ENCODE assay signal across 1 cellular context in the genomic region with DNA sequence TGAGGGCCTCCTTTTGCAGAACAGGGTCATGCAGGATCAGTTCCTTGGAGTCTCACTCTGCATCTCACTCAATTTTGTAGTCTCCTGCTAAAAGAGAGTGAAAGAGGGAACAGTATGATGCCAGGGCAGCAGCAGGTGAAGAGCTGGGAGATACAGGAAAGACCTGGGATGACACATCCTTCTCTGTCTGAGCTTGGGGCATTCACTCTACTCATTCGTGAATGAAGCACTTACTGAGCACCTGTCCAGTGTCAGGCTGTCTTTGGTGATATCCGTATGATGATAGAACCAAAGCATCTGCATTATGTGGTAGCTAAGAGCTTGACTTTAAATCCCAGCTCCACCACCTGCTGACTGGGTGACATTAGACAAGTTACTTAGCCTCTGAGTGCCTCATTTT.
TF ChIP-seq lines count a peak whose summit lies in the region.

No MANE protein-coding gene starts in this region.

TF ChIP-seq in GM23338, 12 proteins besides CTCF, POLR2A, EP300 and RAD21 (continued from another document):
- TF ChIP-seq, protein P1, sequence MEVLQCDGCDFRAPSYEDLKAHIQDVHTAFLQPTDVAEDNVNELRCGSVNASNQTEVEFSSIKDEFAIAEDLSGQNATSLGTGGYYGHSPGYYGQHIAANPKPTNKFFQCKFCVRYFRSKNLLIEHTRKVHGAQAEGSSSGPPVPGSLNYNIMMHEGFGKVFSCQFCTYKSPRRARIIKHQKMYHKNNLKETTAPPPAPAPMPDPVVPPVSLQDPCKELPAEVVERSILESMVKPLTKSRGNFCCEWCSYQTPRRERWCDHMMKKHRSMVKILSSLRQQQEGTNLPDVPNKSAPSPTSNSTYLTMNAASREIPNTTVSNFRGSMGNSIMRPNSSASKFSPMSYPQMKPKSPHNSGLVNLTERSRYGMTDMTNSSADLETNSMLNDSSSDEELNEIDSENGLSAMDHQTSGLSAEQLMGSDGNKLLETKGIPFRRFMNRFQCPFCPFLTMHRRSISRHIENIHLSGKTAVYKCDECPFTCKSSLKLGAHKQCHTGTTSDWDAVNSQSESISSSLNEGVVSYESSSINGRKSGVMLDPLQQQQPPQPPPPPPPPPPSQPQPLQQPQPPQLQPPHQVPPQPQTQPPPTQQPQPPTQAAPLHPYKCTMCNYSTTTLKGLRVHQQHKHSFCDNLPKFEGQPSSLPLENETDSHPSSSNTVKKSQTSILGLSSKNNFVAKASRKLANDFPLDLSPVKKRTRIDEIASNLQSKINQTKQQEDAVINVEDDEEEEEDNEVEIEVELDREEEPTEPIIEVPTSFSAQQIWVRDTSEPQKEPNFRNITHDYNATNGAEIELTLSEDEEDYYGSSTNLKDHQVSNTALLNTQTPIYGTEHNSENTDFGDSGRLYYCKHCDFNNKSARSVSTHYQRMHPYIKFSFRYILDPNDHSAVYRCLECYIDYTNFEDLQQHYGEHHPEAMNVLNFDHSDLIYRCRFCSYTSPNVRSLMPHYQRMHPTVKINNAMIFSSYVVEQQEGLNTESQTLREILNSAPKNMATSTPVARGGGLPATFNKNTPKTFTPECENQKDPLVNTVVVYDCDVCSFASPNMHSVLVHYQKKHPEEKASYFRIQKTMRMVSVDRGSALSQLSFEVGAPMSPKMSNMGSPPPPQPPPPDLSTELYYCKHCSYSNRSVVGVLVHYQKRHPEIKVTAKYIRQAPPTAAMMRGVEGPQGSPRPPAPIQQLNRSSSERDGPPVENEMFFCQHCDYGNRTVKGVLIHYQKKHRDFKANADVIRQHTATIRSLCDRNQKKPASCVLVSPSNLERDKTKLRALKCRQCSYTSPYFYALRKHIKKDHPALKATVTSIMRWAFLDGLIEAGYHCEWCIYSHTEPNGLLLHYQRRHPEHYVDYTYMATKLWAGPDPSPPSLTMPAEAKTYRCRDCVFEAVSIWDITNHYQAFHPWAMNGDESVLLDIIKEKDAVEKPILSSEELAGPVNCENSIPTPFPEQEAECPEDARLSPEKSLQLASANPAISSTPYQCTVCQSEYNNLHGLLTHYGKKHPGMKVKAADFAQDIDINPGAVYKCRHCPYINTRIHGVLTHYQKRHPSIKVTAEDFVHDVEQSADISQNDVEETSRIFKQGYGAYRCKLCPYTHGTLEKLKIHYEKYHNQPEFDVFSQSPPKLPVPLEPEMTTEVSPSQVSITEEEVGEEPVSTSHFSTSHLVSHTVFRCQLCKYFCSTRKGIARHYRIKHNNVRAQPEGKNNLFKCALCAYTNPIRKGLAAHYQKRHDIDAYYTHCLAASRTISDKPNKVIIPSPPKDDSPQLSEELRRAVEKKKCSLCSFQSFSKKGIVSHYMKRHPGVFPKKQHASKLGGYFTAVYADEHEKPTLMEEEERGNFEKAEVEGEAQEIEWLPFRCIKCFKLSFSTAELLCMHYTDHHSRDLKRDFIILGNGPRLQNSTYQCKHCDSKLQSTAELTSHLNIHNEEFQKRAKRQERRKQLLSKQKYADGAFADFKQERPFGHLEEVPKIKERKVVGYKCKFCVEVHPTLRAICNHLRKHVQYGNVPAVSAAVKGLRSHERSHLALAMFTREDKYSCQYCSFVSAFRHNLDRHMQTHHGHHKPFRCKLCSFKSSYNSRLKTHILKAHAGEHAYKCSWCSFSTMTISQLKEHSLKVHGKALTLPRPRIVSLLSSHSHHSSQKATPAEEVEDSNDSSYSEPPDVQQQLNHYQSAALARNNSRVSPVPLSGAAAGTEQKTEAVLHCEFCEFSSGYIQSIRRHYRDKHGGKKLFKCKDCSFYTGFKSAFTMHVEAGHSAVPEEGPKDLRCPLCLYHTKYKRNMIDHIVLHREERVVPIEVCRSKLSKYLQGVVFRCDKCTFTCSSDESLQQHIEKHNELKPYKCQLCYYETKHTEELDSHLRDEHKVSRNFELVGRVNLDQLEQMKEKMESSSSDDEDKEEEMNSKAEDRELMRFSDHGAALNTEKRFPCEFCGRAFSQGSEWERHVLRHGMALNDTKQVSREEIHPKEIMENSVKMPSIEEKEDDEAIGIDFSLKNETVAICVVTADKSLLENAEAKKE (CRISPR knock-in tag; IDR thresholded peaks at IDR 0.05) = no peak
